Comparison of ENCODE assay signal across 10 cellular contexts in the genomic region with DNA sequence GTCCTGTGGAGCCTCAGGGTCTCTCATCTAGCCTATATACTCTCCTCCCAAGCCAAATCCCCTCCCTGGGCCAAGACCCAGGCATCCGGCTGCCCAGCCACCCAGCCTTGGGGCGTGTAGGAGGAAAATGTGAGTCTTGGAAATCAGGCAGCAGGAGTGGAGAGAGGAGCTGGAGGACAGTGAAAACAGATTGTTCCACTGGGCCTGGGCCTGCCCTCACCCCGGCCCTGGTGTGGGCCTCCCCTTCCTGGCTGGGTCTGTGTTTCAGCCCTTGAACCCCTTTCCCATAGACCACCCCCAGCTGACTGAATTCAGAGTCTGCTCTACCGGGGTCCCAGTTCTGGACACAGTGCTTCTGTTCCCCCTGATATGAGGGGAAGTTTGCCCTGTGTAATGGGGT. TPM values are rescaled to one million over a fixed set of nuclear protein-coding genes. Genes with fewer than 3 reads are reported as not detected.
A peak's percentile ranks its signal among the peaks of the same experiment; 100 is the strongest.
DNase-seq lines count a peak whose midpoint lies in the region; ATAC-seq and TF ChIP-seq lines count a peak whose summit lies in the region.
"Had no signal": no experiment of that assay in that cellular context is flagged by ENCODE, and none has a peak within 500 bp of the region (broad histone marks: within the 10 kb centered on the region; RNA-seq: fewer than 3 reads in every experiment).

No MANE protein-coding gene starts in this region.

- peaks cover 62% of the 10 kb centered on the region for H3K4me1 Mint-ChIP-seq in activated naive CD8-positive, alpha-beta T cell treated with anti-CD3 and anti-CD28 coated beads, Interleukin-2, amount 50 U/mL, for 24 hours

- H3K9me2 ChIP-seq in Loucy (replicated peaks; ENCODE audit: low read depth, low read length), result no peaks in the 10 kb centered on the region

- no peak overlapping the region for H2AFZ ChIP-seq in Loucy (ENCODE audit: low read length)

- ATAC-seq in activated naive CD8-positive, alpha-beta T cell treated with anti-CD3 and anti-CD28 coated beads, Interleukin-2, amount 50 U/mL, for 24 hours, result no peak
- no peak for ATAC-seq in right lobe of liver

- peaks cover 6% of the 10 kb centered on the region; the same call in 1 of the 2 replicates for H3F3A ChIP-seq in Loucy (ENCODE audit: low read depth)

- WGBS in right lobe of liver (ENCODE audit: insufficient coverage, low coverage, low lambda C conversion rate, missing lambda C conversion rate), result 83% methylated on average over 1 of the region's 4 CpGs

- H3K79me2 ChIP-seq in Loucy (ENCODE audit: insufficient read depth, low read length), result peaks cover 88% of the 10 kb centered on the region

- H3K9me3 Mint-ChIP-seq in activated naive CD8-positive, alpha-beta T cell treated with anti-CD3 and anti-CD28 coated beads, Interleukin-2, amount 50 U/mL, for 24 hours, result no peaks in the 10 kb centered on the region

- peaks cover 18% of the 10 kb centered on the region for H4K20me1 ChIP-seq in Loucy (ENCODE audit: insufficient read depth, low read length, poor library complexity, severe bottlenecking)

- H3K9ac ChIP-seq in Loucy (ENCODE audit: low read depth, low read length, poor library complexity, severe bottlenecking) (peak overlapping the region; percentile 99), stomach smooth muscle (ENCODE audit: low read length in 2 of 2) (peak overlapping the region; percentile 29 to 43)

- peaks cover 11% of the 10 kb centered on the region for H3K36me3 Mint-ChIP-seq in activated naive CD8-positive, alpha-beta T cell treated with anti-CD3 and anti-CD28 coated beads, Interleukin-2, amount 50 U/mL, for 24 hours (ENCODE audit: low read depth)

- H3K4me2 ChIP-seq in Loucy (ENCODE audit: low read depth, low read length, poor library complexity, severe bottlenecking), result peak overlapping the region; percentile 100

- no peak for TF ChIP-seq POLR2A in right lobe of liver (IDR thresholded peaks at IDR 0.05)

- H3K4me3 Mint-ChIP-seq in activated naive CD8-positive, alpha-beta T cell treated with anti-CD3 and anti-CD28 coated beads, Interleukin-2, amount 50 U/mL, for 24 hours, result peak overlapping the region; percentile 60

- no peak for DNase-seq in activated naive CD8-positive, alpha-beta T cell treated with anti-CD3 and anti-CD28 coated beads, Interleukin-2, amount 50 U/mL, for 24 hours
- DNase-seq in right lobe of liver, result no peak
- DNase-seq in NCI-H128 (lab: John Stamatoyannopoulos, UW; ENCODE audit: unreplicated experiment), result no peak
- DNase-seq in NCI-H1417 treated with DMSO at 0.1 percent for 48 hours (lab: John Stamatoyannopoulos, UW), result no peak
- DNase-seq in iPS-NIHi7 (ENCODE audit: extremely low spot score), result no peak
- DNase-seq: NCI-H1694 treated with DMSO at 0.1 percent for 48 hours; stimulated activated CD4-positive, alpha-beta T cell treated with anti-CD3 and anti-CD28 coated beads, Interleukin-12 subunit alpha, Interleukin-12 subunit beta, amount 100 ng/mL, for 4 hours had no signal

- TF ChIP-seq CTCF in Loucy (conservative IDR thresholded peaks at IDR 0.05; ENCODE audit: low read length) (no peak), right lobe of liver (IDR thresholded peaks at IDR 0.05) (no peak)

- intact Hi-C loops in right lobe of liver (cut with DNase I), result no loop called here

- H3K27ac Mint-ChIP-seq in activated naive CD8-positive, alpha-beta T cell treated with anti-CD3 and anti-CD28 coated beads, Interleukin-2, amount 50 U/mL, for 24 hours, result peak overlapping the region; percentile 81

- H3K9me3 ChIP-seq in Loucy (ENCODE audit: insufficient read depth, low read depth, low read length) (no peaks in the 10 kb centered on the region), right lobe of liver (no peaks in the 10 kb centered on the region), stomach smooth muscle (ENCODE audit: control insufficient read depth in 2 of 2, low read length in 2 of 2) (no peaks in the 10 kb centered on the region)

- peaks cover 64% of the 10 kb centered on the region for H3K4me1 ChIP-seq in Loucy (ENCODE audit: insufficient read depth, low read length, poor library complexity, severe bottlenecking)
- H3K4me1 ChIP-seq in right lobe of liver, result peaks cover 0 to 49% (median 28%) of the 10 kb centered on the region in 4 donors
- H3K4me1 ChIP-seq in stomach smooth muscle (ENCODE audit: control insufficient read depth, insufficient read depth, low read length), result peaks cover 58% of the 10 kb centered on the region

- no peaks in the 10 kb centered on the region for H3K27me3 ChIP-seq in Loucy (ENCODE audit: insufficient read depth, low read length, poor library complexity, severe bottlenecking)
- no peaks in the 10 kb centered on the region for H3K27me3 ChIP-seq in right lobe of liver
- H3K27me3 ChIP-seq in stomach smooth muscle (ENCODE audit: control insufficient read depth in 1 of 2, insufficient read depth in 2 of 2, low read length in 2 of 2), result no peaks in the 10 kb centered on the region

- H3K4me3 ChIP-seq in Loucy (ENCODE audit: low read length, poor library complexity, severe bottlenecking), result peak overlapping the region; percentile 85
- no peak overlapping the region for H3K4me3 ChIP-seq in right lobe of liver
- peak overlapping the region; percentile 60 to 66 for H3K4me3 ChIP-seq in stomach smooth muscle (ENCODE audit: low read length in 2 of 2)

- H3K36me3 ChIP-seq in Loucy (ENCODE audit: insufficient read depth, low read length) (peaks cover 37% of the 10 kb centered on the region), right lobe of liver (peaks cover 0 to 28% (median 10%) of the 10 kb centered on the region in 4 donors), stomach smooth muscle (ENCODE audit: control insufficient read depth in 2 of 2, insufficient read depth in 2 of 2, low read length in 2 of 2) (peaks cover 27 to 41% of the 10 kb centered on the region in 2 donors)

- no peaks in the 10 kb centered on the region for H3K27me3 Mint-ChIP-seq in activated naive CD8-positive, alpha-beta T cell treated with anti-CD3 and anti-CD28 coated beads, Interleukin-2, amount 50 U/mL, for 24 hours

- H3K27ac ChIP-seq in right lobe of liver (peak overlapping the region; percentile 79 to 89 (median 80)), stomach smooth muscle (ENCODE audit: low read length) (peak overlapping the region; percentile 69)

RNA-seq across cellular contexts. Expression of gene ITGA5, which starts 6.7 kb away (rescaled TPM):
- total RNA-seq in right lobe of liver, result 10 to 100 TPM; 31.2 to 75.6 (median 35.5) TPM

RNA-seq across cellular contexts. Expression of gene ZNF385A, which starts 27.8 kb away (rescaled TPM):
- 1 to 10 TPM; 2.4 to 9.3 (median 3.7) TPM for total RNA-seq in right lobe of liver

RNA-seq across cellular contexts. Expression of gene GPR84, which starts 48.1 kb away (rescaled TPM):
- total RNA-seq in right lobe of liver, result under 1 TPM in 1 of 6 experiments, not detected in 5; 0.35 TPM
- total RNA-seq: SK-MEL-5 had no signal

Comparison
In these comparisons a context has a peak if more than half of its experiments do, and no peak if none do; other contexts are left out.
1. H3K4me3 ChIP-seq: peak in Loucy (single experiment) and stomach smooth muscle (2 of 2); none in right lobe of liver (0 of 3).